In genomic region chr19:43532571-43532961, GRCh38 we compare ENCODE assay signal across 8 cellular contexts. TPM values are rescaled to one million over a fixed set of nuclear protein-coding genes. Genes with fewer than 3 reads are reported as not detected.
A peak's percentile ranks its signal among the peaks of the same experiment; 100 is the strongest.
DNase-seq lines count a peak whose midpoint lies in the region; ATAC-seq, FAIRE-seq and TF ChIP-seq lines count a peak whose summit lies in the region.

No MANE protein-coding gene starts in this region.

- H3K4me3 ChIP-seq in Peyer's patch: peak overlapping the region; percentile 51 to 77 (median 61)
- H3K4me3 ChIP-seq in effector memory CD4-positive, alpha-beta T cell (ENCODE audit: insufficient read depth, low read depth, low read length, poor library complexity, severe bottlenecking): peak overlapping the region; percentile 70

- peak overlapping the region; percentile 90 to 99 (median 94) for H3K4me3 Mint-ChIP-seq in naive B cell

- no peaks in the 10 kb centered on the region for H3K36me3 Mint-ChIP-seq in naive B cell

- FAIRE-seq in GM12892 (lab: Jason Lieb, UNC): no peak

- no peaks in the 10 kb centered on the region for H3K27me3 ChIP-seq in Peyer's patch
- no peaks in the 10 kb centered on the region for H3K27me3 ChIP-seq in effector memory CD4-positive, alpha-beta T cell (replicated peaks; ENCODE audit: control insufficient read depth, insufficient read depth, low read length, poor library complexity, severe bottlenecking)

- H3K27ac Mint-ChIP-seq in naive B cell: peak overlapping the region; percentile 44 to 98 (median 82)

- ATAC-seq in HG02798 (IDR thresholded peaks at IDR 0.05; ENCODE audit: poor library complexity, unreplicated experiment) (peak; percentile 13), naive B cell (ENCODE audit: low read depth in 2 of 2) (no peak), HG03025 (IDR thresholded peaks at IDR 0.05; ENCODE audit: low FRiP score, unreplicated experiment) (no peak)

- TF ChIP-seq POLR2A in Peyer's patch (IDR thresholded peaks at IDR 0.05): no peak
- no peak for TF ChIP-seq POLR2A in GM12892 (IDR thresholded peaks at IDR 0.05; ENCODE audit: low read depth, low read length)

- DNase-seq in GM13976 (ENCODE audit: low spot score) (peak; percentile 59), Peyer's patch (peak in 1 of 3 donors; percentile 82), naive B cell (no peak), GM12892 (ENCODE audit: insufficient read length) (no peak), pons (ENCODE audit: low spot score) (no peak)
- DNase-seq in effector memory CD4-positive, alpha-beta T cell: peak in 1 of 3 donors; percentile 25

- TF ChIP-seq CTCF in GM13976 (IDR thresholded peaks at IDR 0.05; ENCODE audit: borderline replicate concordance, control extremely low read depth, extremely low read depth, insufficient read depth, missing control alignments): no peak
- TF ChIP-seq CTCF in Peyer's patch (IDR thresholded peaks at IDR 0.05): no peak

- no peaks in the 10 kb centered on the region for H3K27me3 Mint-ChIP-seq in naive B cell

- in situ Hi-C loops in GM13976 (cut with MboI; ENCODE audit: low sequenced_read_pairs, unreplicated experiment): no loop called here

- H3K4me1 Mint-ChIP-seq in naive B cell: peaks cover 17 to 25% (median 19%) of the 10 kb centered on the region in 3 donors

- peaks cover 0 to 25% (median 2%) of the 10 kb centered on the region in 4 donors for H3K4me1 ChIP-seq in Peyer's patch
- peaks cover 10% of the 10 kb centered on the region for H3K4me1 ChIP-seq in effector memory CD4-positive, alpha-beta T cell (ENCODE audit: control insufficient read depth, insufficient read depth, low read length, poor library complexity, severe bottlenecking)

- H3K27ac ChIP-seq in Peyer's patch: peak overlapping the region; percentile 75 to 95 (median 88)
- peak overlapping the region; percentile 62 for H3K27ac ChIP-seq in effector memory CD4-positive, alpha-beta T cell (ENCODE audit: insufficient read depth, low read length, poor library complexity, severe bottlenecking)

- no peaks in the 10 kb centered on the region for H3K9me3 ChIP-seq in Peyer's patch
- H3K9me3 ChIP-seq in effector memory CD4-positive, alpha-beta T cell (ENCODE audit: control insufficient read depth, low read length): no peaks in the 10 kb centered on the region

- H3K9me3 Mint-ChIP-seq in naive B cell: peaks cover 0 to 2% (median 0%) of the 10 kb centered on the region in 7 donors

- H3K36me3 ChIP-seq in Peyer's patch: no peaks in the 10 kb centered on the region
- no peaks in the 10 kb centered on the region for H3K36me3 ChIP-seq in effector memory CD4-positive, alpha-beta T cell (ENCODE audit: control insufficient read depth, insufficient read depth, low read length)

RNA-seq across cellular contexts. Expression of gene ZNF575, which starts 0.4 kb away (rescaled TPM):
- 1 to 10 TPM in 2 of 4 donors, under 1 TPM in 2; 0.53 to 1.7 (median 1.3) TPM for total RNA-seq in Peyer's patch
- polyA plus RNA-seq in naive B cell (ENCODE audit: low read depth in 6 of 6): 1 to 10 TPM in 4 of 6 donors, under 1 TPM in 2; 0.39 to 2.2 (median 1.6) TPM
- 0.85 TPM for polyA plus RNA-seq in GM12892 (2012; ENCODE audit: missing spikeins)

RNA-seq across cellular contexts. Expression of gene ETHE1, which starts 5.6 kb away (rescaled TPM):
- total RNA-seq in Peyer's patch: 100 to 1,000 TPM; 115 to 252 (median 199) TPM
- 10 to 100 TPM; 15.5 to 30.7 (median 24.0) TPM for polyA plus RNA-seq in naive B cell (ENCODE audit: low read depth in 6 of 6)
- 38.9 TPM for polyA plus RNA-seq in GM12892 (2012; ENCODE audit: missing spikeins)

RNA-seq across cellular contexts. Expression of gene PHLDB3, which starts 28.0 kb away (rescaled TPM):
- 10 to 100 TPM; 13.0 to 23.4 (median 18.0) TPM for total RNA-seq in Peyer's patch
- 1 to 10 TPM in 5 of 6 donors, under 1 TPM in 1; 0.26 to 4.2 (median 2.5) TPM for polyA plus RNA-seq in naive B cell (ENCODE audit: low read depth in 6 of 6)
- 5.4 TPM for polyA plus RNA-seq in GM12892 (2012; ENCODE audit: missing spikeins)

RNA-seq across cellular contexts. Expression of gene XRCC1, which starts 42.8 kb away (rescaled TPM):
- 10 to 100 TPM; 18.4 to 49.5 (median 22.2) TPM for total RNA-seq in Peyer's patch
- polyA plus RNA-seq in naive B cell (ENCODE audit: low read depth in 6 of 6): 10 to 100 TPM; 24.4 to 32.4 (median 29.6) TPM
- 23.5 TPM for polyA plus RNA-seq in GM12892 (2012; ENCODE audit: missing spikeins)

RNA-seq across cellular contexts. Expression of gene PINLYP, which starts 43.0 kb away (rescaled TPM):
- total RNA-seq in Peyer's patch: 1 to 10 TPM in 3 of 4 donors, not detected in 1; 1.9 to 6.6 (median 2.8) TPM
- 1 to 10 TPM in 5 of 6 donors, not detected in 1; 1.1 to 2.6 (median 2.0) TPM for polyA plus RNA-seq in naive B cell (ENCODE audit: low read depth in 6 of 6)
- 0.89 TPM for polyA plus RNA-seq in GM12892 (2012; ENCODE audit: missing spikeins)
